ENCODE assay signal across 1 cellular context in the genomic region with DNA sequence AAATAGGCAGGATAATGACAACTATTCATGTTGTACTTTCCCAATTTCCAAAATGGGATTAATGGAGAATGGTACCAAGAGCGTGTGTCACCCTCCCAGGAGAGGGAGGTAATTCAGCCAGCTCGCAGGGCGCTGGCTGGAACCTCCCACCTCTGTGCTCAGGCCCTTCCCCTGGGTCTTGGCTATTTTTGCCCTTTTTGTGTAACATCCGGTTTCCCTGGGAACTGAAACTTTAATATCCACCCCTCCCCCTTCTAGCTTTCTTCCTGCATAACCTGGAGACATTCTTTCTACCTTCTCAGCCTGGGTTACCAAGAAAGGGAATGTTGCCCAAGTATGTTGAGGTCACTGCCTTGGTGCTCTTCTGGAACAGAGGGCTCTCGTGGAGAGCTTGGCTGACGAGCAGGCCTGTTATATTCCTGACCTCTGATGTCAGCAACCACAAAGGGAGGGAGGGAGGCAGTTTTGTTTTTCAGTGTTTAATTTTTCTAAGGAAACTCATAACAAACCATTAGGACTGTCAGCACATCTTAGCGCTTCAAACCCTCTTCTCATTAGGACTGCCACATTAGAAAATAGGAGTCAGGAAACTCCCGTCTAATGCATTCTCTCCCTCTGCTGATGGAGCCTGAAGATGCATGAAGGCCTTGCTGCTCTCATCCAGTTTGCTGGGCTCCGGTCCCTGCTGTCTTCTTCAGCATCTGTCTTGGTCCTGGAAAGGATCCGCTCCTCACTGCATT.
TF ChIP-seq lines count a peak whose summit lies in the region.

No MANE protein-coding gene starts in this region.

TF ChIP-seq in K562, 482 proteins besides CTCF, POLR2A, EP300 and RAD21 (continued from another document and continues in another):
- TF ChIP-seq, protein P1, sequence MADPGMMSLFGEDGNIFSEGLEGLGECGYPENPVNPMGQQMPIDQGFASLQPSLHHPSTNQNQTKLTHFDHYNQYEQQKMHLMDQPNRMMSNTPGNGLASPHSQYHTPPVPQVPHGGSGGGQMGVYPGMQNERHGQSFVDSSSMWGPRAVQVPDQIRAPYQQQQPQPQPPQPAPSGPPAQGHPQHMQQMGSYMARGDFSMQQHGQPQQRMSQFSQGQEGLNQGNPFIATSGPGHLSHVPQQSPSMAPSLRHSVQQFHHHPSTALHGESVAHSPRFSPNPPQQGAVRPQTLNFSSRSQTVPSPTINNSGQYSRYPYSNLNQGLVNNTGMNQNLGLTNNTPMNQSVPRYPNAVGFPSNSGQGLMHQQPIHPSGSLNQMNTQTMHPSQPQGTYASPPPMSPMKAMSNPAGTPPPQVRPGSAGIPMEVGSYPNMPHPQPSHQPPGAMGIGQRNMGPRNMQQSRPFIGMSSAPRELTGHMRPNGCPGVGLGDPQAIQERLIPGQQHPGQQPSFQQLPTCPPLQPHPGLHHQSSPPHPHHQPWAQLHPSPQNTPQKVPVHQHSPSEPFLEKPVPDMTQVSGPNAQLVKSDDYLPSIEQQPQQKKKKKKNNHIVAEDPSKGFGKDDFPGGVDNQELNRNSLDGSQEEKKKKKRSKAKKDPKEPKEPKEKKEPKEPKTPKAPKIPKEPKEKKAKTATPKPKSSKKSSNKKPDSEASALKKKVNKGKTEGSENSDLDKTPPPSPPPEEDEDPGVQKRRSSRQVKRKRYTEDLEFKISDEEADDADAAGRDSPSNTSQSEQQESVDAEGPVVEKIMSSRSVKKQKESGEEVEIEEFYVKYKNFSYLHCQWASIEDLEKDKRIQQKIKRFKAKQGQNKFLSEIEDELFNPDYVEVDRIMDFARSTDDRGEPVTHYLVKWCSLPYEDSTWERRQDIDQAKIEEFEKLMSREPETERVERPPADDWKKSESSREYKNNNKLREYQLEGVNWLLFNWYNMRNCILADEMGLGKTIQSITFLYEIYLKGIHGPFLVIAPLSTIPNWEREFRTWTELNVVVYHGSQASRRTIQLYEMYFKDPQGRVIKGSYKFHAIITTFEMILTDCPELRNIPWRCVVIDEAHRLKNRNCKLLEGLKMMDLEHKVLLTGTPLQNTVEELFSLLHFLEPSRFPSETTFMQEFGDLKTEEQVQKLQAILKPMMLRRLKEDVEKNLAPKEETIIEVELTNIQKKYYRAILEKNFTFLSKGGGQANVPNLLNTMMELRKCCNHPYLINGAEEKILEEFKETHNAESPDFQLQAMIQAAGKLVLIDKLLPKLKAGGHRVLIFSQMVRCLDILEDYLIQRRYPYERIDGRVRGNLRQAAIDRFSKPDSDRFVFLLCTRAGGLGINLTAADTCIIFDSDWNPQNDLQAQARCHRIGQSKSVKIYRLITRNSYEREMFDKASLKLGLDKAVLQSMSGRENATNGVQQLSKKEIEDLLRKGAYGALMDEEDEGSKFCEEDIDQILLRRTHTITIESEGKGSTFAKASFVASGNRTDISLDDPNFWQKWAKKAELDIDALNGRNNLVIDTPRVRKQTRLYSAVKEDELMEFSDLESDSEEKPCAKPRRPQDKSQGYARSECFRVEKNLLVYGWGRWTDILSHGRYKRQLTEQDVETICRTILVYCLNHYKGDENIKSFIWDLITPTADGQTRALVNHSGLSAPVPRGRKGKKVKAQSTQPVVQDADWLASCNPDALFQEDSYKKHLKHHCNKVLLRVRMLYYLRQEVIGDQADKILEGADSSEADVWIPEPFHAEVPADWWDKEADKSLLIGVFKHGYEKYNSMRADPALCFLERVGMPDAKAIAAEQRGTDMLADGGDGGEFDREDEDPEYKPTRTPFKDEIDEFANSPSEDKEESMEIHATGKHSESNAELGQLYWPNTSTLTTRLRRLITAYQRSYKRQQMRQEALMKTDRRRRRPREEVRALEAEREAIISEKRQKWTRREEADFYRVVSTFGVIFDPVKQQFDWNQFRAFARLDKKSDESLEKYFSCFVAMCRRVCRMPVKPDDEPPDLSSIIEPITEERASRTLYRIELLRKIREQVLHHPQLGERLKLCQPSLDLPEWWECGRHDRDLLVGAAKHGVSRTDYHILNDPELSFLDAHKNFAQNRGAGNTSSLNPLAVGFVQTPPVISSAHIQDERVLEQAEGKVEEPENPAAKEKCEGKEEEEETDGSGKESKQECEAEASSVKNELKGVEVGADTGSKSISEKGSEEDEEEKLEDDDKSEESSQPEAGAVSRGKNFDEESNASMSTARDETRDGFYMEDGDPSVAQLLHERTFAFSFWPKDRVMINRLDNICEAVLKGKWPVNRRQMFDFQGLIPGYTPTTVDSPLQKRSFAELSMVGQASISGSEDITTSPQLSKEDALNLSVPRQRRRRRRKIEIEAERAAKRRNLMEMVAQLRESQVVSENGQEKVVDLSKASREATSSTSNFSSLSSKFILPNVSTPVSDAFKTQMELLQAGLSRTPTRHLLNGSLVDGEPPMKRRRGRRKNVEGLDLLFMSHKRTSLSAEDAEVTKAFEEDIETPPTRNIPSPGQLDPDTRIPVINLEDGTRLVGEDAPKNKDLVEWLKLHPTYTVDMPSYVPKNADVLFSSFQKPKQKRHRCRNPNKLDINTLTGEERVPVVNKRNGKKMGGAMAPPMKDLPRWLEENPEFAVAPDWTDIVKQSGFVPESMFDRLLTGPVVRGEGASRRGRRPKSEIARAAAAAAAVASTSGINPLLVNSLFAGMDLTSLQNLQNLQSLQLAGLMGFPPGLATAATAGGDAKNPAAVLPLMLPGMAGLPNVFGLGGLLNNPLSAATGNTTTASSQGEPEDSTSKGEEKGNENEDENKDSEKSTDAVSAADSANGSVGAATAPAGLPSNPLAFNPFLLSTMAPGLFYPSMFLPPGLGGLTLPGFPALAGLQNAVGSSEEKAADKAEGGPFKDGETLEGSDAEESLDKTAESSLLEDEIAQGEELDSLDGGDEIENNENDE (IDR thresholded peaks at IDR 0.05; ENCODE audit: low read depth, low read length): no peak
- no peak for TF ChIP-seq CBFA2T2 (conservative IDR thresholded peaks at IDR 0.05)
- TF ChIP-seq ZBTB7A (IDR thresholded peaks at IDR 0.05; ENCODE audit: borderline replicate concordance, control insufficient read depth, low read depth, low read length): no peak
- TF ChIP-seq SOX6 (IDR thresholded peaks at IDR 0.05): 0 out of 2 replicates have a peak, but pooled peaks have one; percentile 23
- peak; percentile 43 for TF ChIP-seq ARID1B (IDR thresholded peaks at IDR 0.05)
- TF ChIP-seq, protein P2, sequence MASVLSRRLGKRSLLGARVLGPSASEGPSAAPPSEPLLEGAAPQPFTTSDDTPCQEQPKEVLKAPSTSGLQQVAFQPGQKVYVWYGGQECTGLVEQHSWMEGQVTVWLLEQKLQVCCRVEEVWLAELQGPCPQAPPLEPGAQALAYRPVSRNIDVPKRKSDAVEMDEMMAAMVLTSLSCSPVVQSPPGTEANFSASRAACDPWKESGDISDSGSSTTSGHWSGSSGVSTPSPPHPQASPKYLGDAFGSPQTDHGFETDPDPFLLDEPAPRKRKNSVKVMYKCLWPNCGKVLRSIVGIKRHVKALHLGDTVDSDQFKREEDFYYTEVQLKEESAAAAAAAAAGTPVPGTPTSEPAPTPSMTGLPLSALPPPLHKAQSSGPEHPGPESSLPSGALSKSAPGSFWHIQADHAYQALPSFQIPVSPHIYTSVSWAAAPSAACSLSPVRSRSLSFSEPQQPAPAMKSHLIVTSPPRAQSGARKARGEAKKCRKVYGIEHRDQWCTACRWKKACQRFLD (CRISPR knock-in tag; IDR thresholded peaks at IDR 0.05): peak; percentile 45; the same call in 1 of the 2 replicates
- peak; percentile 51 for TF ChIP-seq BRD9 (IDR thresholded peaks at IDR 0.05; ENCODE audit: low read depth, partially characterized antibody)
- 0 out of 4 replicates have a peak, but pooled peaks of 1 of the 2 experiments have one; percentile 11 for TF ChIP-seq HDAC1 (IDR thresholded peaks at IDR 0.05)
- no peak for TF ChIP-seq ZNF561 (CRISPR knock-in tag; conservative IDR thresholded peaks at IDR 0.05)
- peak; percentile 59 for TF ChIP-seq SMAD4 (CRISPR knock-in tag; conservative IDR thresholded peaks at IDR 0.05)
- TF ChIP-seq, protein P3, sequence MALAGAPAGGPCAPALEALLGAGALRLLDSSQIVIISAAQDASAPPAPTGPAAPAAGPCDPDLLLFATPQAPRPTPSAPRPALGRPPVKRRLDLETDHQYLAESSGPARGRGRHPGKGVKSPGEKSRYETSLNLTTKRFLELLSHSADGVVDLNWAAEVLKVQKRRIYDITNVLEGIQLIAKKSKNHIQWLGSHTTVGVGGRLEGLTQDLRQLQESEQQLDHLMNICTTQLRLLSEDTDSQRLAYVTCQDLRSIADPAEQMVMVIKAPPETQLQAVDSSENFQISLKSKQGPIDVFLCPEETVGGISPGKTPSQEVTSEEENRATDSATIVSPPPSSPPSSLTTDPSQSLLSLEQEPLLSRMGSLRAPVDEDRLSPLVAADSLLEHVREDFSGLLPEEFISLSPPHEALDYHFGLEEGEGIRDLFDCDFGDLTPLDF (CRISPR knock-in tag; IDR thresholded peaks at IDR 0.05): no peak
- TF ChIP-seq, protein P4, sequence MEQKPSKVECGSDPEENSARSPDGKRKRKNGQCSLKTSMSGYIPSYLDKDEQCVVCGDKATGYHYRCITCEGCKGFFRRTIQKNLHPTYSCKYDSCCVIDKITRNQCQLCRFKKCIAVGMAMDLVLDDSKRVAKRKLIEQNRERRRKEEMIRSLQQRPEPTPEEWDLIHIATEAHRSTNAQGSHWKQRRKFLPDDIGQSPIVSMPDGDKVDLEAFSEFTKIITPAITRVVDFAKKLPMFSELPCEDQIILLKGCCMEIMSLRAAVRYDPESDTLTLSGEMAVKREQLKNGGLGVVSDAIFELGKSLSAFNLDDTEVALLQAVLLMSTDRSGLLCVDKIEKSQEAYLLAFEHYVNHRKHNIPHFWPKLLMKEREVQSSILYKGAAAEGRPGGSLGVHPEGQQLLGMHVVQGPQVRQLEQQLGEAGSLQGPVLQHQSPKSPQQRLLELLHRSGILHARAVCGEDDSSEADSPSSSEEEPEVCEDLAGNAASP (IDR thresholded peaks at IDR 0.05): no peak
- peak; percentile 54; the same call in 1 of the 2 replicates for TF ChIP-seq NR2C1 (IDR thresholded peaks at IDR 0.05)
- peak; percentile 79 for TF ChIP-seq NR2C1 (tag; IDR thresholded peaks at IDR 0.05)
- TF ChIP-seq CHCHD3 (CRISPR knock-in tag; IDR thresholded peaks at IDR 0.05): no peak
- TF ChIP-seq ETV6 (IDR thresholded peaks at IDR 0.05; ENCODE audit: borderline replicate concordance in 1 of 2, low read depth in 2 of 2, low read length in 1 of 2): no peak
- TF ChIP-seq ETV6 (CRISPR knock-in tag; IDR thresholded peaks at IDR 0.05; ENCODE audit: borderline replicate concordance): no peak
- no peak for TF ChIP-seq TSC22D4 (tag; IDR thresholded peaks at IDR 0.05)
- no peak for TF ChIP-seq ZSCAN29 (IDR thresholded peaks at IDR 0.05)
- TF ChIP-seq MYBL2 (IDR thresholded peaks at IDR 0.05; ENCODE audit: low read depth): no peak
- no peak for TF ChIP-seq MYBL2 (CRISPR knock-in tag; IDR thresholded peaks at IDR 0.05; ENCODE audit: borderline replicate concordance)
- no peak for TF ChIP-seq ZNF224 (CRISPR knock-in tag; IDR thresholded peaks at IDR 0.05)
- TF ChIP-seq CBX8 (IDR thresholded peaks at IDR 0.05; ENCODE audit: borderline replicate concordance, extremely low read depth, low read depth, low read length, poor library complexity, severe bottlenecking): no peak
- peak; percentile 81 for TF ChIP-seq GABPA (tag; conservative IDR thresholded peaks at IDR 0.05; ENCODE audit: low read depth)
- TF ChIP-seq OTX1 (CRISPR knock-in tag; IDR thresholded peaks at IDR 0.05): no peak
- no peak for TF ChIP-seq ZBED1 (IDR thresholded peaks at IDR 0.05)
- TF ChIP-seq, protein P5, sequence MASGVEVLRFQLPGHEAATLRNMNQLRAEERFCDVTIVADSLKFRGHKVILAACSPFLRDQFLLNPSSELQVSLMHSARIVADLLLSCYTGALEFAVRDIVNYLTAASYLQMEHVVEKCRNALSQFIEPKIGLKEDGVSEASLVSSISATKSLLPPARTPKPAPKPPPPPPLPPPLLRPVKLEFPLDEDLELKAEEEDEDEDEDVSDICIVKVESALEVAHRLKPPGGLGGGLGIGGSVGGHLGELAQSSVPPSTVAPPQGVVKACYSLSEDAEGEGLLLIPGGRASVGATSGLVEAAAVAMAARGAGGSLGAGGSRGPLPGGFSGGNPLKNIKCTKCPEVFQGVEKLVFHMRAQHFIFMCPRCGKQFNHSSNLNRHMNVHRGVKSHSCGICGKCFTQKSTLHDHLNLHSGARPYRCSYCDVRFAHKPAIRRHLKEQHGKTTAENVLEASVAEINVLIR (CRISPR knock-in tag; IDR thresholded peaks at IDR 0.05): no peak
- TF ChIP-seq, protein P6, sequence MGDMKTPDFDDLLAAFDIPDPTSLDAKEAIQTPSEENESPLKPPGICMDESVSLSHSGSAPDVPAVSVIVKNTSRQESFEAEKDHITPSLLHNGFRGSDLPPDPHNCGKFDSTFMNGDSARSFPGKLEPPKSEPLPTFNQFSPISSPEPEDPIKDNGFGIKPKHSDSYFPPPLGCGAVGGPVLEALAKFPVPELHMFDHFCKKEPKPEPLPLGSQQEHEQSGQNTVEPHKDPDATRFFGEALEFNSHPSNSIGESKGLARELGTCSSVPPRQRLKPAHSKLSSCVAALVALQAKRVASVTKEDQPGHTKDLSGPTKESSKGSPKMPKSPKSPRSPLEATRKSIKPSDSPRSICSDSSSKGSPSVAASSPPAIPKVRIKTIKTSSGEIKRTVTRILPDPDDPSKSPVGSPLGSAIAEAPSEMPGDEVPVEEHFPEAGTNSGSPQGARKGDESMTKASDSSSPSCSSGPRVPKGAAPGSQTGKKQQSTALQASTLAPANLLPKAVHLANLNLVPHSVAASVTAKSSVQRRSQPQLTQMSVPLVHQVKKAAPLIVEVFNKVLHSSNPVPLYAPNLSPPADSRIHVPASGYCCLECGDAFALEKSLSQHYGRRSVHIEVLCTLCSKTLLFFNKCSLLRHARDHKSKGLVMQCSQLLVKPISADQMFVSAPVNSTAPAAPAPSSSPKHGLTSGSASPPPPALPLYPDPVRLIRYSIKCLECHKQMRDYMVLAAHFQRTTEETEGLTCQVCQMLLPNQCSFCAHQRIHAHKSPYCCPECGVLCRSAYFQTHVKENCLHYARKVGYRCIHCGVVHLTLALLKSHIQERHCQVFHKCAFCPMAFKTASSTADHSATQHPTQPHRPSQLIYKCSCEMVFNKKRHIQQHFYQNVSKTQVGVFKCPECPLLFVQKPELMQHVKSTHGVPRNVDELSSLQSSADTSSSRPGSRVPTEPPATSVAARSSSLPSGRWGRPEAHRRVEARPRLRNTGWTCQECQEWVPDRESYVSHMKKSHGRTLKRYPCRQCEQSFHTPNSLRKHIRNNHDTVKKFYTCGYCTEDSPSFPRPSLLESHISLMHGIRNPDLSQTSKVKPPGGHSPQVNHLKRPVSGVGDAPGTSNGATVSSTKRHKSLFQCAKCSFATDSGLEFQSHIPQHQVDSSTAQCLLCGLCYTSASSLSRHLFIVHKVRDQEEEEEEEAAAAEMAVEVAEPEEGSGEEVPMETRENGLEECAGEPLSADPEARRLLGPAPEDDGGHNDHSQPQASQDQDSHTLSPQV (IDR thresholded peaks at IDR 0.05): peak; percentile 88
- no peak for TF ChIP-seq MED1 (CRISPR knock-in tag; IDR thresholded peaks at IDR 0.05; ENCODE audit: borderline replicate concordance)
- no peak for TF ChIP-seq SREBF1 (IDR thresholded peaks at IDR 0.05; ENCODE audit: borderline replicate concordance, low read depth, low read length)
- 0 out of 2 replicates have a peak, but pooled peaks have one; percentile 53 for TF ChIP-seq ZNF589 (CRISPR knock-in tag; IDR thresholded peaks at IDR 0.05; ENCODE audit: low read depth)
- TF ChIP-seq DDX20 (tag; IDR thresholded peaks at IDR 0.05; ENCODE audit: low read depth): no peak
- no peak for TF ChIP-seq NEUROD1 (IDR thresholded peaks at IDR 0.05; ENCODE audit: borderline replicate concordance, low read depth, low read length, partially characterized antibody)
- TF ChIP-seq, protein P7, sequence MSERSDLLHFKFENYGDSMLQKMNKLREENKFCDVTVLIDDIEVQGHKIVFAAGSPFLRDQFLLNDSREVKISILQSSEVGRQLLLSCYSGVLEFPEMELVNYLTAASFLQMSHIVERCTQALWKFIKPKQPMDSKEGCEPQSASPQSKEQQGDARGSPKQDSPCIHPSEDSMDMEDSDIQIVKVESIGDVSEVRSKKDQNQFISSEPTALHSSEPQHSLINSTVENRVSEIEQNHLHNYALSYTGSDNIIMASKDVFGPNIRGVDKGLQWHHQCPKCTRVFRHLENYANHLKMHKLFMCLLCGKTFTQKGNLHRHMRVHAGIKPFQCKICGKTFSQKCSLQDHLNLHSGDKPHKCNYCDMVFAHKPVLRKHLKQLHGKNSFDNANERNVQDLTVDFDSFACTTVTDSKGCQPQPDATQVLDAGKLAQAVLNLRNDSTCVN (CRISPR knock-in tag; IDR thresholded peaks at IDR 0.05): no peak
- peak; percentile 70 for TF ChIP-seq LEF1 (IDR thresholded peaks at IDR 0.05)
